Comparison of ENCODE assay signal across 8 cellular contexts in the genomic region with DNA sequence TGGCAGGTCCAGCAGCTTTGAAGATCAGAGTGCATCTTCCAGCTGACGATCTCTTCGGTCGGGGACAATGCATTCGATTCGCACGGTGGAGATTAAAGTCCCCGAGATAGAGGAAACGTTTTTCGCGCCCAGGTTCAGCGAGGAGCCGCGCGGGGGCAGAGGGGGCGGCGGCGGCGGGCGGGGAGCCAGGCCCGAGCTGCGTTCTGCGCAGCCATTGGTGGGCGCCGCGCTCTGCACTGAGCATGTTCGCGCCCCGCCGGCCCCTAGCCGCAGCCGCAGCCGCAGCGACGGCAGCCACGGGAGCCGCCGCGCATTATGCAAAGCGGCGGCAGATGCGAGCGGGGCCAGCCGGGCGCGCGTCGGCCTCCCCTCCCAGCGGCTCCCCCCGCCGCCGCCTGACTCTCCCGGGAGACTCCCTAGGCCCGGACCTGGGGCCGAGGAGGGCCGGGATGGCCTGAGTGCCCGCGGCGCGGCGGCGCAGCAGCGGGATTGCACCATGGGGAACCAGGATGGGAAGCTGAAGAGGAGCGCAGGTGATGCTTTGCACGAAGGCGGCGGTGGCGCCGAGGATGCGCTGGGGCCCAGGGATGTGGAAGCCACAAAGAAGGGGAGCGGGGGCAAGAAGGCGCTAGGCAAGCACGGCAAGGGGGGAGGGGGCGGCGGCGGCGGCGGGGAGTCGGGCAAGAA. TPM values are rescaled to one million over a fixed set of nuclear protein-coding genes. Genes with fewer than 3 reads are reported as not detected.
DNase-seq lines count a peak whose midpoint lies in the region; ATAC-seq and TF ChIP-seq lines count a peak whose summit lies in the region.

TSS of gene FMN2 (plus strand) at position 270 of the 687 bp plus-strand sequence. CDS start at position 497, 227 bp downstream.

- no peak for TF ChIP-seq POLR2A in sigmoid colon (IDR thresholded peaks at IDR 0.05)

- H3K4me1 ChIP-seq in sigmoid colon = peaks cover 0 to 33% (median 22%) of the 10 kb centered on the region in 4 donors

- H3K9me3 ChIP-seq in sigmoid colon = no peaks in the 10 kb centered on the region
- no peaks in the 10 kb centered on the region for H3K9me3 ChIP-seq in CD4-positive, alpha-beta T cell (ENCODE audit: control insufficient read depth, low read length)

- no peaks in the 10 kb centered on the region for H3K9me3 Mint-ChIP-seq in activated naive CD8-positive, alpha-beta T cell treated with anti-CD3 and anti-CD28 coated beads, Interleukin-2, amount 10 ng/mL, durations not matched to agents 7 days and 5 days
- no peaks in the 10 kb centered on the region for H3K9me3 Mint-ChIP-seq in CD4-positive, alpha-beta T cell

- H3K27ac ChIP-seq in sigmoid colon = peak within 1 kb of the TSS in 3 of 4 donors; percentile 82 to 92 (median 85)
- no peak within 1 kb of the TSS for H3K27ac ChIP-seq in CD4-positive, alpha-beta T cell (ENCODE audit: low read depth, low read length)

- ATAC-seq in activated naive CD8-positive, alpha-beta T cell treated with anti-CD3 and anti-CD28 coated beads, Interleukin-2, amount 10 ng/mL, durations not matched to agents 7 days and 5 days (ENCODE audit: low read depth) = peak; percentile 56
- no peak for ATAC-seq in GM19035 (IDR thresholded peaks at IDR 0.05; ENCODE audit: unreplicated experiment)
- no peak for ATAC-seq in CD4-positive, alpha-beta T cell (ENCODE audit: poor library complexity)

- H3K4me3 Mint-ChIP-seq in activated naive CD8-positive, alpha-beta T cell treated with anti-CD3 and anti-CD28 coated beads, Interleukin-2, amount 10 ng/mL, durations not matched to agents 7 days and 5 days = peak within 1 kb of the TSS; percentile 60
- no peak within 1 kb of the TSS for H3K4me3 Mint-ChIP-seq in CD4-positive, alpha-beta T cell

- CTCF ChIA-PET in CD4-positive, alpha-beta T cell (lab: Charles Lee) = no interaction called here

- no peaks in the 10 kb centered on the region for H3K36me3 Mint-ChIP-seq in activated naive CD8-positive, alpha-beta T cell treated with anti-CD3 and anti-CD28 coated beads, Interleukin-2, amount 10 ng/mL, durations not matched to agents 7 days and 5 days
- H3K36me3 Mint-ChIP-seq in CD4-positive, alpha-beta T cell (ENCODE audit: low read depth) = no peaks in the 10 kb centered on the region

- H3K27me3 Mint-ChIP-seq in activated naive CD8-positive, alpha-beta T cell treated with anti-CD3 and anti-CD28 coated beads, Interleukin-2, amount 10 ng/mL, durations not matched to agents 7 days and 5 days = peaks cover 42% of the 10 kb centered on the region
- peaks cover 57% of the 10 kb centered on the region for H3K27me3 Mint-ChIP-seq in CD4-positive, alpha-beta T cell

- TF ChIP-seq CTCF in sigmoid colon (IDR thresholded peaks at IDR 0.05) = no peak
- no peak for TF ChIP-seq CTCF in CD4-positive, alpha-beta T cell (IDR thresholded peaks at IDR 0.05)

- H3K27ac Mint-ChIP-seq in activated naive CD8-positive, alpha-beta T cell treated with anti-CD3 and anti-CD28 coated beads, Interleukin-2, amount 10 ng/mL, durations not matched to agents 7 days and 5 days = no peak within 1 kb of the TSS
- H3K27ac Mint-ChIP-seq in CD4-positive, alpha-beta T cell = no peak within 1 kb of the TSS

- peaks cover 1% of the 10 kb centered on the region for H3K4me1 Mint-ChIP-seq in activated naive CD8-positive, alpha-beta T cell treated with anti-CD3 and anti-CD28 coated beads, Interleukin-2, amount 10 ng/mL, durations not matched to agents 7 days and 5 days
- H3K4me1 Mint-ChIP-seq in CD4-positive, alpha-beta T cell (ENCODE audit: low read depth) = no peaks in the 10 kb centered on the region

- POLR2A ChIA-PET in activated naive CD8-positive, alpha-beta T cell treated with anti-CD3 and anti-CD28 coated beads, Interleukin-2, amount 10 ng/mL, durations not matched to agents 7 days and 5 days (lab: Charles Lee) = no interaction called here
- POLR2A ChIA-PET in CD4-positive, alpha-beta T cell (lab: Charles Lee) = no interaction called here

- TF ChIP-seq EP300 in sigmoid colon (IDR thresholded peaks at IDR 0.05) = no peak

- DNase-seq in ELF-1 (ENCODE audit: low read depth, low spot score) (peak; percentile 63), NCI-H128 (lab: John Stamatoyannopoulos, UW; ENCODE audit: unreplicated experiment) (peak; percentile 83), hypothalamus (lab: John Stamatoyannopoulos, UW) (peak in 40 of 51 donors; percentile 13 to 79 (median 53)), sigmoid colon (peak; percentile 71), mucosa of gallbladder (ENCODE audit: low spot score) (no peak)
- no peak for DNase-seq in activated naive CD8-positive, alpha-beta T cell treated with anti-CD3 and anti-CD28 coated beads, Interleukin-2, amount 10 ng/mL, durations not matched to agents 7 days and 5 days
- DNase-seq in CD4-positive, alpha-beta T cell = no peak

- H3K27me3 ChIP-seq in sigmoid colon = peaks cover 0 to 16% (median 0%) of the 10 kb centered on the region in 3 donors
- H3K27me3 ChIP-seq in CD4-positive, alpha-beta T cell (ENCODE audit: control insufficient read depth, insufficient read depth, low read length) = peaks cover 48% of the 10 kb centered on the region

- H3K4me3 ChIP-seq in sigmoid colon = peak within 1 kb of the TSS; percentile 54 to 77 (median 72)

- H3K36me3 ChIP-seq in sigmoid colon = no peaks in the 10 kb centered on the region

- WGBS in sigmoid colon, 2 donors = 1% methylated on average over 78 of the region's 78 CpGs

- intact Hi-C loops in sigmoid colon (cut with DNase I) = loop anchor here (1.0 to 5.0 kb wide), 3 partner anchors 58 to 97 kb away; no protein-coding TSS in a partner anchor
- intact Hi-C loops in CD4-positive, alpha-beta T cell (cut with DNase I, micrococcal nuclease) = no loop called here

RNA-seq across cellular contexts. Expression of gene FMN2, which starts in this region (rescaled TPM):
- not detected for total RNA-seq in activated naive CD8-positive, alpha-beta T cell treated with anti-CD3 and anti-CD28 coated beads, Interleukin-2, amount 10 ng/mL, durations not matched to agents 7 days and 5 days
- total RNA-seq in sigmoid colon (10 to 100 TPM; 10.3 to 16.9 (median 12.2) TPM), mucosa of gallbladder (3.5 TPM)
- polyA plus RNA-seq in sigmoid colon = 1 to 10 TPM; 1.5 to 6.6 (median 2.1) TPM
- not detected for total RNA-seq in CD4-positive, alpha-beta T cell

Comparison
In these comparisons a context has a peak if more than half of its experiments do, and no peak if none do; other contexts are left out.
1. Peak in ATAC-seq in activated naive CD8-positive, alpha-beta T cell treated with anti-CD3 and anti-CD28 coated beads, Interleukin-2, amount 10 ng/mL, durations not matched to agents 7 days and 5 days; RNA of the gene not detected or under 1 TPM.
2. DNase-seq: peak in ELF-1 (single experiment), NCI-H128 (single experiment), hypothalamus (40 of 51) and sigmoid colon (single experiment); none in activated naive CD8-positive, alpha-beta T cell treated with anti-CD3 and anti-CD28 coated beads, Interleukin-2, amount 10 ng/mL, durations not matched to agents 7 days and 5 days (single experiment), mucosa of gallbladder (single experiment) and CD4-positive, alpha-beta T cell (0 of 10).